8 cellular contexts compared by ENCODE assay signal in genomic region chr12:56257491-56258067, GRCh38. TPM values are rescaled to one million over a fixed set of nuclear protein-coding genes. Genes with fewer than 3 reads are reported as not detected.
DNase-seq lines count a peak whose midpoint lies in the region; ATAC-seq, FAIRE-seq and TF ChIP-seq lines count a peak whose summit lies in the region.

No MANE protein-coding gene starts in this region.

- no peak overlapping the region for H2BK5ac ChIP-seq in mesenchymal stem cell (ENCODE audit: low read depth, low read length, poor library complexity, severe bottlenecking)

- no peaks in the 10 kb centered on the region for H3K27me3 Mint-ChIP-seq in HFFc6 (ENCODE audit: insufficient read depth)
- no peaks in the 10 kb centered on the region for H3K27me3 Mint-ChIP-seq in dendritic cell treated with granulocyte-macrophage colony-stimulating factor and Interleukin-4, amounts not matched to agents 40 ng/mL and 50 ng/mL, for 4 days

- H3K18ac ChIP-seq in mesenchymal stem cell (ENCODE audit: low read depth in 1 of 2, low read length in 2 of 2) = peak overlapping the region; percentile 78 to 97

- peak overlapping the region in 1 of 2 experiments; percentile 95 for H3K14ac ChIP-seq in mesenchymal stem cell (ENCODE audit: low read length in 2 of 2)

- peak overlapping the region; percentile 96 for H3K4me3 Mint-ChIP-seq in HFFc6
- peak overlapping the region; percentile 87 for H3K4me3 Mint-ChIP-seq in dendritic cell treated with granulocyte-macrophage colony-stimulating factor and Interleukin-4, amounts not matched to agents 40 ng/mL and 50 ng/mL, for 4 days

- H3K36me3 ChIP-seq in NT2/D1 (ENCODE audit: insufficient read depth, insufficient read length, low read length) (peaks cover 47% of the 10 kb centered on the region), mesenchymal stem cell (ENCODE audit: control insufficient read depth in 1 of 2, insufficient read depth in 2 of 2, low read depth in 1 of 2, low read length in 2 of 2) (peaks cover 33 to 43% of the 10 kb centered on the region in 2 experiments), urinary bladder (ENCODE audit: insufficient read depth) (peaks cover 6% of the 10 kb centered on the region)

- H3K27me3 ChIP-seq in NT2/D1 (ENCODE audit: insufficient read depth, insufficient read length) = peaks cover 10% of the 10 kb centered on the region
- H3K27me3 ChIP-seq in mesenchymal stem cell (ENCODE audit: control insufficient read depth in 1 of 2, insufficient read depth in 1 of 2, low read length in 2 of 2) = no peaks in the 10 kb centered on the region

- H3K4me1 ChIP-seq in NT2/D1 (ENCODE audit: insufficient read depth, insufficient read length) (peaks cover 12% of the 10 kb centered on the region), mesenchymal stem cell (ENCODE audit: control insufficient read depth, insufficient read depth, low read depth, low read length) (peaks cover 18% of the 10 kb centered on the region), urinary bladder (ENCODE audit: insufficient read depth) (no peaks in the 10 kb centered on the region)

- H4K8ac ChIP-seq in mesenchymal stem cell (ENCODE audit: low read length) = peak overlapping the region; percentile 21

- H3K4me3 ChIP-seq in NT2/D1 (ENCODE audit: insufficient read length, low read depth) = peak overlapping the region; percentile 82
- H3K4me3 ChIP-seq in mesenchymal stem cell (ENCODE audit: insufficient read depth in 1 of 2, low read depth in 1 of 2, low read length in 2 of 2) = peak overlapping the region; percentile 70 to 97
- H3K4me3 ChIP-seq in urinary bladder (ENCODE audit: low read depth, low read length) = peak overlapping the region; percentile 93

- H3K23ac ChIP-seq in mesenchymal stem cell (ENCODE audit: low read length in 2 of 2) = peak overlapping the region in 1 of 2 experiments; percentile 57

- H2AFZ ChIP-seq in mesenchymal stem cell (ENCODE audit: low read depth, low read length) = peak overlapping the region; percentile 20

- peak; percentile 40 for FAIRE-seq in G401.6 (lab: Jason Lieb, UNC)

- H3K79me1 ChIP-seq in mesenchymal stem cell (replicated peaks; ENCODE audit: low read length, poor library complexity, severe bottlenecking) = peaks cover 23% of the 10 kb centered on the region

- WGBS in mesenchymal stem cell = 2% methylated on average over 26 of the region's 27 CpGs
- under 1% methylated on average over 27 of the region's 27 CpGs for WGBS in urinary bladder

- DNase-seq in HFFc6 (no peak), NT2/D1 (ENCODE audit: low read depth, low spot score) (peak; percentile 63), mesenchymal stem cell (peak; percentile 60), KG1 (lab: John Stamatoyannopoulos, UW) (no peak)

- H3K27ac Mint-ChIP-seq in HFFc6 = peak overlapping the region; percentile 62
- H3K27ac Mint-ChIP-seq in dendritic cell treated with granulocyte-macrophage colony-stimulating factor and Interleukin-4, amounts not matched to agents 40 ng/mL and 50 ng/mL, for 4 days = peak overlapping the region; percentile 86

- TF ChIP-seq CTCF in HFFc6 (IDR thresholded peaks at IDR 0.05) = peak; percentile 29; the same call in 1 of the 2 replicates

- H2BK120ac ChIP-seq in mesenchymal stem cell (ENCODE audit: low read depth, low read length) = no peak overlapping the region

- peaks cover 45% of the 10 kb centered on the region for H3K36me3 Mint-ChIP-seq in HFFc6 (ENCODE audit: low read depth)
- peaks cover 50% of the 10 kb centered on the region for H3K36me3 Mint-ChIP-seq in dendritic cell treated with granulocyte-macrophage colony-stimulating factor and Interleukin-4, amounts not matched to agents 40 ng/mL and 50 ng/mL, for 4 days (ENCODE audit: low read depth)

- H3K27ac ChIP-seq in mesenchymal stem cell (ENCODE audit: low read length, poor library complexity, severe bottlenecking) = peak overlapping the region; percentile 78
- peak overlapping the region; percentile 55 for H3K27ac ChIP-seq in urinary bladder (ENCODE audit: low read depth)

- H3K4me1 Mint-ChIP-seq in HFFc6 (ENCODE audit: low read depth) = peaks cover 54% of the 10 kb centered on the region
- H3K4me1 Mint-ChIP-seq in dendritic cell treated with granulocyte-macrophage colony-stimulating factor and Interleukin-4, amounts not matched to agents 40 ng/mL and 50 ng/mL, for 4 days (ENCODE audit: low read depth) = peaks cover 18% of the 10 kb centered on the region

- peak overlapping the region in 1 of 2 experiments; percentile 42 for H3K4ac ChIP-seq in mesenchymal stem cell (ENCODE audit: low read depth in 1 of 2, low read length in 2 of 2)

- no peaks in the 10 kb centered on the region for H3K9me3 Mint-ChIP-seq in HFFc6
- H3K9me3 Mint-ChIP-seq in dendritic cell treated with granulocyte-macrophage colony-stimulating factor and Interleukin-4, amounts not matched to agents 40 ng/mL and 50 ng/mL, for 4 days = no peaks in the 10 kb centered on the region

- intact Hi-C loops in dendritic cell treated with granulocyte-macrophage colony-stimulating factor and Interleukin-4, amounts not matched to agents 40 ng/mL and 50 ng/mL, for 4 days (cut with micrococcal nuclease) = loop anchor here (2.0 to 5.0 kb wide), 2 partner anchors 35 to 65 kb away; partner anchors contain the start of genes NABP2 and RNF41

- H2BK15ac ChIP-seq in mesenchymal stem cell (ENCODE audit: low read depth, poor library complexity, severe bottlenecking) = peak overlapping the region; percentile 60

- peak overlapping the region in 1 of 2 experiments; percentile 52 for H2BK12ac ChIP-seq in mesenchymal stem cell (ENCODE audit: low read length in 2 of 2)

- H4K91ac ChIP-seq in mesenchymal stem cell (ENCODE audit: low read length) = peak overlapping the region; percentile 14

- H2AK5ac ChIP-seq in mesenchymal stem cell (ENCODE audit: low read length, severe bottlenecking) = no peak overlapping the region

- peak overlapping the region; percentile 62 for H3K4me2 ChIP-seq in mesenchymal stem cell (ENCODE audit: low read length, poor library complexity, severe bottlenecking)

- peak overlapping the region; percentile 96 for H3K9ac ChIP-seq in NT2/D1 (ENCODE audit: insufficient read length, low read depth)
- peak overlapping the region; percentile 92 for H3K9ac ChIP-seq in mesenchymal stem cell (ENCODE audit: low read length)

- H3K9me3 ChIP-seq in NT2/D1 (ENCODE audit: insufficient read depth, low read length) (no peaks in the 10 kb centered on the region), mesenchymal stem cell (ENCODE audit: control insufficient read depth, low read length) (no peaks in the 10 kb centered on the region)

- ATAC-seq in HG03378 (IDR thresholded peaks at IDR 0.05; ENCODE audit: unreplicated experiment) = no peak

RNA-seq across cellular contexts. Expression of gene ANKRD52, which starts 0.6 kb away (rescaled TPM):
- total RNA-seq in HFFc6 (2021; fragmentation: NEBNext Ultra II Directional; extraction: Animal tissue kit (Norgen Biotek cat#: 25700)) = 10 to 100 TPM; 57.9 to 87.8 (median 68.6) TPM
- polyA plus RNA-seq in mesenchymal stem cell (2013, experiment 1 of 2) = 26.4 TPM
- polyA plus RNA-seq in mesenchymal stem cell (2013, experiment 2 of 2) = 25.2 TPM
- 10.2 TPM for total RNA-seq in urinary bladder
- 14.4 TPM for polyA plus RNA-seq in urinary bladder

RNA-seq across cellular contexts. Expression of gene COQ10A, which starts 9.2 kb away (rescaled TPM):
- 10 to 100 TPM in 1 of 6 experiments, 1 to 10 TPM in 5; 6.4 to 10.7 (median 8.2) TPM for total RNA-seq in HFFc6 (2021; fragmentation: NEBNext Ultra II Directional; extraction: Animal tissue kit (Norgen Biotek cat#: 25700))
- polyA plus RNA-seq in mesenchymal stem cell (2013, experiment 1 of 2) = 12.6 TPM
- polyA plus RNA-seq in mesenchymal stem cell (2013, experiment 2 of 2) = 11.5 TPM
- total RNA-seq in urinary bladder = 6.9 TPM
- 13.8 TPM for polyA plus RNA-seq in urinary bladder

RNA-seq across cellular contexts. Expression of gene SLC39A5, which starts 27.7 kb away (rescaled TPM):
- under 1 TPM in 1 of 6 experiments, not detected in 5; 0.10 TPM for total RNA-seq in HFFc6 (2021; fragmentation: NEBNext Ultra II Directional; extraction: Animal tissue kit (Norgen Biotek cat#: 25700))
- polyA plus RNA-seq in mesenchymal stem cell (2013, experiment 1 of 2) = 0.10 TPM
- polyA plus RNA-seq in mesenchymal stem cell (2013, experiment 2 of 2) = not detected
- not detected for total RNA-seq in urinary bladder
- 0.30 TPM for polyA plus RNA-seq in urinary bladder

RNA-seq across cellular contexts. Expression of gene NABP2, which starts 33.4 kb away (rescaled TPM):
- total RNA-seq in HFFc6 (2021; fragmentation: NEBNext Ultra II Directional; extraction: Animal tissue kit (Norgen Biotek cat#: 25700)) = 10 to 100 TPM; 46.8 to 53.6 (median 49.4) TPM
- polyA plus RNA-seq in mesenchymal stem cell (2013, experiment 1 of 2) = 27.3 TPM
- 26.7 TPM for polyA plus RNA-seq in mesenchymal stem cell (2013, experiment 2 of 2)
- total RNA-seq in urinary bladder = 15.7 TPM
- polyA plus RNA-seq in urinary bladder = 31.0 TPM

RNA-seq across cellular contexts. Expression of gene RNF41, which starts 35.9 kb away (rescaled TPM):
- 100 to 1,000 TPM in 1 of 6 experiments, 10 to 100 TPM in 5; 65.9 to 103 (median 71.2) TPM for total RNA-seq in HFFc6 (2021; fragmentation: NEBNext Ultra II Directional; extraction: Animal tissue kit (Norgen Biotek cat#: 25700))
- 37.4 TPM for polyA plus RNA-seq in mesenchymal stem cell (2013, experiment 1 of 2)
- polyA plus RNA-seq in mesenchymal stem cell (2013, experiment 2 of 2) = 37.4 TPM
- 42.9 TPM for total RNA-seq in urinary bladder
- 37.8 TPM for polyA plus RNA-seq in urinary bladder

Comparison
In these comparisons a context has a peak if more than half of its experiments do, and no peak if none do; other contexts are left out.
1. DNase-seq: peak in NT2/D1 (single experiment) and mesenchymal stem cell (single experiment); none in HFFc6 (single experiment) and KG1 (single experiment).
2. Peak in every context shown above with its lines, with median percentiles within 50 percentile points of each other: H3K4me3 ChIP-seq.